In the genomic region with DNA sequence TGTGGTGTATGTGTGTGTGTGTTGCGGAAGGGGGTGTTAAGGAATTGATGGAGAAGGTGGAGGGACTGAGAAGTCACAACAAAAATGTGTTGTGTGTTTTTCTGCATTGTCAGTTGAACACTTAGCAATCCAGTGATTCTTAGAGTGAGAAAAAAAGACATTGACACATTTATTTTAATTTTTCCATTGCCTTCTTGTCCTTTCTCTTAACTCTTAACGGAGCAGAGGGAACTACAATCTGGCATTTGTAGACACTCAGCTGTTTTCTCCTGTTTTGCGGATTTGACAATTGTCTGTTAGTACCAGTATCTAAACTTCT, we compare ENCODE assay signal across 8 cellular contexts. TPM values are rescaled to one million over a fixed set of nuclear protein-coding genes. Genes with fewer than 3 reads are reported as not detected.
DNase-seq lines count a peak whose midpoint lies in the region; ATAC-seq and FAIRE-seq lines count a peak whose summit lies in the region.

No MANE protein-coding gene starts in this region.

- H3K36me3 Mint-ChIP-seq in activated naive CD8-positive, alpha-beta T cell = no peaks in the 10 kb centered on the region
- H3K36me3 Mint-ChIP-seq in immature natural killer cell = no peaks in the 10 kb centered on the region

- peaks cover 43% of the 10 kb centered on the region for H3K27me3 Mint-ChIP-seq in activated naive CD8-positive, alpha-beta T cell
- H3K27me3 Mint-ChIP-seq in immature natural killer cell (ENCODE audit: low read depth in 3 of 3) = peaks cover 7 to 24% (median 20%) of the 10 kb centered on the region in 3 donors
- peaks cover 51% of the 10 kb centered on the region for H3K27me3 Mint-ChIP-seq in stimulated activated naive CD8-positive, alpha-beta T cell treated with anti-CD3 and anti-CD28 coated beads, Interleukin-15, amount 100 ng/mL, for 72 hours

- no peak for FAIRE-seq in frontal cortex (lab: Jason Lieb, UNC)

- DNase-seq in immature natural killer cell (no peak), frontal cortex (ENCODE audit: low spot score in 2 of 2) (no peak), NCI-H2171 treated with DMSO at 0.1 percent for 48 hours (lab: John Stamatoyannopoulos, UW) (no peak), cerebellum (ENCODE audit: low spot score) (no peak)
- no peak for DNase-seq in stimulated activated naive CD8-positive, alpha-beta T cell treated with anti-CD3 and anti-CD28 coated beads, Interleukin-15, amount 100 ng/mL, for 72 hours

- peaks cover 13% of the 10 kb centered on the region for H3K4me1 Mint-ChIP-seq in activated naive CD8-positive, alpha-beta T cell (ENCODE audit: low read depth)
- H3K4me1 Mint-ChIP-seq in immature natural killer cell = peaks cover 14 to 20% of the 10 kb centered on the region in 2 donors
- H3K4me1 Mint-ChIP-seq in stimulated activated naive CD8-positive, alpha-beta T cell treated with anti-CD3 and anti-CD28 coated beads, Interleukin-15, amount 100 ng/mL, for 72 hours = peaks cover 29% of the 10 kb centered on the region

- peak overlapping the region; percentile 97 for H3K4me3 Mint-ChIP-seq in activated naive CD8-positive, alpha-beta T cell
- peak overlapping the region; percentile 92 to 99 (median 96) for H3K4me3 Mint-ChIP-seq in immature natural killer cell
- H3K4me3 Mint-ChIP-seq in stimulated activated naive CD8-positive, alpha-beta T cell treated with anti-CD3 and anti-CD28 coated beads, Interleukin-15, amount 100 ng/mL, for 72 hours = peak overlapping the region; percentile 78 to 87

- H3K27ac Mint-ChIP-seq in activated naive CD8-positive, alpha-beta T cell = peak overlapping the region; percentile 93
- peak overlapping the region; percentile 55 to 90 (median 78) for H3K27ac Mint-ChIP-seq in immature natural killer cell
- peak overlapping the region in 1 of 2 donors; percentile 66 for H3K27ac Mint-ChIP-seq in stimulated activated naive CD8-positive, alpha-beta T cell treated with anti-CD3 and anti-CD28 coated beads, Interleukin-15, amount 100 ng/mL, for 72 hours

- no peaks in the 10 kb centered on the region for H3K9me3 Mint-ChIP-seq in activated naive CD8-positive, alpha-beta T cell (ENCODE audit: low read depth)
- no peaks in the 10 kb centered on the region for H3K9me3 Mint-ChIP-seq in immature natural killer cell
- H3K9me3 Mint-ChIP-seq in stimulated activated naive CD8-positive, alpha-beta T cell treated with anti-CD3 and anti-CD28 coated beads, Interleukin-15, amount 100 ng/mL, for 72 hours = no peaks in the 10 kb centered on the region

- ATAC-seq in HG03439 (IDR thresholded peaks at IDR 0.05; ENCODE audit: unreplicated experiment) (peak; percentile 43), GM18909 (IDR thresholded peaks at IDR 0.05; ENCODE audit: poor library complexity, unreplicated experiment) (no peak)
- no peak for ATAC-seq in stimulated activated naive CD8-positive, alpha-beta T cell treated with anti-CD3 and anti-CD28 coated beads, Interleukin-15, amount 100 ng/mL, for 72 hours

RNA-seq across cellular contexts. Expression of a gene that starts 0.7 kb away (rescaled TPM):
- 1 to 10 TPM; 1.8 to 4.1 (median 2.1) TPM for polyA plus RNA-seq in immature natural killer cell
- total RNA-seq in frontal cortex = 2.4 TPM
- total RNA-seq in cerebellum = 0.82 TPM

RNA-seq across cellular contexts. Expression of a gene that starts 14.0 kb away (rescaled TPM):
- not detected for polyA plus RNA-seq in immature natural killer cell
- 0.41 TPM for total RNA-seq in frontal cortex
- total RNA-seq in cerebellum = 2.4 TPM
